Comparison of ENCODE assay signal across 1 cellular context in genomic region chr10:70352401-70353097, GRCh38.
TF ChIP-seq lines count a peak whose summit lies in the region.

No MANE protein-coding gene starts in this region.

TF ChIP-seq in HepG2, 621 proteins besides CTCF, POLR2A, EP300 and RAD21 (continued from another document and continues in another):
- TF ChIP-seq, protein P1, sequence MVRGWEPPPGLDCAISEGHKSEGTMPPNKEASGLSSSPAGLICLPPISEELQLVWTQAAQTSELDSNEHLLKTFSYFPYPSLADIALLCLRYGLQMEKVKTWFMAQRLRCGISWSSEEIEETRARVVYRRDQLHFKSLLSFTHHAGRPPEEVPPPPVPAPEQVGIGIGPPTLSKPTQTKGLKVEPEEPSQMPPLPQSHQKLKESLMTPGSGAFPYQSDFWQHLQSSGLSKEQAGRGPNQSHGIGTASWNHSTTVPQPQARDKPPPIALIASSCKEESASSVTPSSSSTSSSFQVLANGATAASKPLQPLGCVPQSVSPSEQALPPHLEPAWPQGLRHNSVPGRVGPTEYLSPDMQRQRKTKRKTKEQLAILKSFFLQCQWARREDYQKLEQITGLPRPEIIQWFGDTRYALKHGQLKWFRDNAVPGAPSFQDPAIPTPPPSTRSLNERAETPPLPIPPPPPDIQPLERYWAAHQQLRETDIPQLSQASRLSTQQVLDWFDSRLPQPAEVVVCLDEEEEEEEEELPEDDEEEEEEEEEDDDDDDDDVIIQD (CRISPR knock-in tag; IDR thresholded peaks at IDR 0.05; ENCODE audit: low read depth): peak; percentile 41; the same call in 1 of the 2 replicates
- TF ChIP-seq ZNF232 (CRISPR knock-in tag; IDR thresholded peaks at IDR 0.05; ENCODE audit: borderline replicate concordance) (peak; percentile 48; the same call in 1 of the 2 replicates), PCBP2 (optimal IDR thresholded peaks at IDR 0.05; ENCODE audit: low read depth, low read length, poor library complexity, severe bottlenecking) (no peak), NCOA1 (CRISPR knock-in tag; IDR thresholded peaks at IDR 0.05) (no peak), RBM39 (IDR thresholded peaks at IDR 0.05; ENCODE audit: low read depth, low read length, poor library complexity, severe bottlenecking) (no peak), TEAD2 (CRISPR knock-in tag; IDR thresholded peaks at IDR 0.05) (no peak), MYNN (CRISPR knock-in tag; IDR thresholded peaks at IDR 0.05; ENCODE audit: low read depth) (no peak), KDM1A (CRISPR knock-in tag; IDR thresholded peaks at IDR 0.05) (no peak), SRY (CRISPR knock-in tag; IDR thresholded peaks at IDR 0.05) (0 out of 2 replicates have a peak, but pooled peaks have one; percentile 24), PRDM4 (CRISPR knock-in tag; IDR thresholded peaks at IDR 0.05; ENCODE audit: borderline replicate concordance) (no peak), GATAD1 (CRISPR knock-in tag; IDR thresholded peaks at IDR 0.05) (peak; percentile 40), ZNF850 (CRISPR knock-in tag; conservative IDR thresholded peaks at IDR 0.05) (no peak), NPAS2 (CRISPR knock-in tag; IDR thresholded peaks at IDR 0.05; ENCODE audit: borderline replicate concordance) (no peak), DBP (CRISPR knock-in tag; IDR thresholded peaks at IDR 0.05; ENCODE audit: not compliant biosample characterization) (no peak), ZNF331 (CRISPR knock-in tag; IDR thresholded peaks at IDR 0.05) (peak; percentile 69; the same call in 1 of the 2 replicates), POLR2AphosphoS5 (IDR thresholded peaks at IDR 0.05; ENCODE audit: low read depth, low read length) (peak; percentile 36; the same call in 1 of the 2 replicates), ZNF619 (CRISPR knock-in tag; IDR thresholded peaks at IDR 0.05) (no peak), ADNP (CRISPR knock-in tag; IDR thresholded peaks at IDR 0.05) (no peak), ZFYVE20 (CRISPR knock-in tag; IDR thresholded peaks at IDR 0.05; ENCODE audit: borderline replicate concordance, low read depth) (no peak), FOXA1 (IDR thresholded peaks at IDR 0.05) (peak; percentile 45), FOXA1 (CRISPR knock-in tag; IDR thresholded peaks at IDR 0.05) (no peak; the same call in none of the 2 replicates), LBX2 (CRISPR knock-in tag; IDR thresholded peaks at IDR 0.05; ENCODE audit: borderline replicate concordance) (no peak), ZNF281 (CRISPR knock-in tag; IDR thresholded peaks at IDR 0.05; ENCODE audit: borderline replicate concordance) (peak; percentile 84), ZNF44 (CRISPR knock-in tag; IDR thresholded peaks at IDR 0.05) (no peak), FUBP1 (CRISPR knock-in tag; IDR thresholded peaks at IDR 0.05; ENCODE audit: borderline replicate concordance) (no peak), ISL2 (CRISPR knock-in tag; IDR thresholded peaks at IDR 0.05) (peak; percentile 83), HCFC1 (IDR thresholded peaks at IDR 0.05; ENCODE audit: low read depth, low read length) (no peak), KLF6 (CRISPR knock-in tag; IDR thresholded peaks at IDR 0.05) (no peak; the same call in 1 of the 2 replicates), CBFB (CRISPR knock-in tag; IDR thresholded peaks at IDR 0.05) (0 out of 2 replicates have a peak, but pooled peaks have one; percentile 35), HNF4A (CRISPR knock-in tag; IDR thresholded peaks at IDR 0.05) (peak; percentile 96), ARNT (IDR thresholded peaks at IDR 0.05) (no peak), SMAD1 (CRISPR knock-in tag; IDR thresholded peaks at IDR 0.05; ENCODE audit: borderline replicate concordance, low read depth) (no peak), GABPB1 (CRISPR knock-in tag; IDR thresholded peaks at IDR 0.05) (peak; percentile 22; the same call in 1 of the 2 replicates), KLF11 (CRISPR knock-in tag; IDR thresholded peaks at IDR 0.05) (0 out of 2 replicates have a peak, but pooled peaks have one; percentile 20), ZNF788 (CRISPR knock-in tag; IDR thresholded peaks at IDR 0.05; ENCODE audit: borderline replicate concordance) (peak; percentile 22; the same call in 1 of the 2 replicates), JUNB (CRISPR knock-in tag; IDR thresholded peaks at IDR 0.05; ENCODE audit: borderline replicate concordance) (no peak), GTF2F1 (IDR thresholded peaks at IDR 0.05; ENCODE audit: low read length) (no peak), ZFP37 (CRISPR knock-in tag; IDR thresholded peaks at IDR 0.05; ENCODE audit: borderline replicate concordance) (0 out of 2 replicates have a peak, but pooled peaks have one; percentile 24), ZMAT3 (CRISPR knock-in tag; conservative IDR thresholded peaks at IDR 0.05) (peak; percentile 55; the same call in 1 of the 2 replicates), ZNF720 (CRISPR knock-in tag; IDR thresholded peaks at IDR 0.05) (no peak), GFI1 (CRISPR knock-in tag; IDR thresholded peaks at IDR 0.05; ENCODE audit: borderline replicate concordance) (peak; percentile 36; the same call in 1 of the 2 replicates), CCAR2 (optimal IDR thresholded peaks at IDR 0.05; ENCODE audit: low read depth, low read length) (no peak), ZNF501 (CRISPR knock-in tag; IDR thresholded peaks at IDR 0.05) (no peak), ZNF614 (CRISPR knock-in tag; IDR thresholded peaks at IDR 0.05; ENCODE audit: borderline replicate concordance) (no peak), ELF3 (CRISPR knock-in tag; IDR thresholded peaks at IDR 0.05) (peak; percentile 59; the same call in 1 of the 2 replicates)
- TF ChIP-seq, protein P2, sequence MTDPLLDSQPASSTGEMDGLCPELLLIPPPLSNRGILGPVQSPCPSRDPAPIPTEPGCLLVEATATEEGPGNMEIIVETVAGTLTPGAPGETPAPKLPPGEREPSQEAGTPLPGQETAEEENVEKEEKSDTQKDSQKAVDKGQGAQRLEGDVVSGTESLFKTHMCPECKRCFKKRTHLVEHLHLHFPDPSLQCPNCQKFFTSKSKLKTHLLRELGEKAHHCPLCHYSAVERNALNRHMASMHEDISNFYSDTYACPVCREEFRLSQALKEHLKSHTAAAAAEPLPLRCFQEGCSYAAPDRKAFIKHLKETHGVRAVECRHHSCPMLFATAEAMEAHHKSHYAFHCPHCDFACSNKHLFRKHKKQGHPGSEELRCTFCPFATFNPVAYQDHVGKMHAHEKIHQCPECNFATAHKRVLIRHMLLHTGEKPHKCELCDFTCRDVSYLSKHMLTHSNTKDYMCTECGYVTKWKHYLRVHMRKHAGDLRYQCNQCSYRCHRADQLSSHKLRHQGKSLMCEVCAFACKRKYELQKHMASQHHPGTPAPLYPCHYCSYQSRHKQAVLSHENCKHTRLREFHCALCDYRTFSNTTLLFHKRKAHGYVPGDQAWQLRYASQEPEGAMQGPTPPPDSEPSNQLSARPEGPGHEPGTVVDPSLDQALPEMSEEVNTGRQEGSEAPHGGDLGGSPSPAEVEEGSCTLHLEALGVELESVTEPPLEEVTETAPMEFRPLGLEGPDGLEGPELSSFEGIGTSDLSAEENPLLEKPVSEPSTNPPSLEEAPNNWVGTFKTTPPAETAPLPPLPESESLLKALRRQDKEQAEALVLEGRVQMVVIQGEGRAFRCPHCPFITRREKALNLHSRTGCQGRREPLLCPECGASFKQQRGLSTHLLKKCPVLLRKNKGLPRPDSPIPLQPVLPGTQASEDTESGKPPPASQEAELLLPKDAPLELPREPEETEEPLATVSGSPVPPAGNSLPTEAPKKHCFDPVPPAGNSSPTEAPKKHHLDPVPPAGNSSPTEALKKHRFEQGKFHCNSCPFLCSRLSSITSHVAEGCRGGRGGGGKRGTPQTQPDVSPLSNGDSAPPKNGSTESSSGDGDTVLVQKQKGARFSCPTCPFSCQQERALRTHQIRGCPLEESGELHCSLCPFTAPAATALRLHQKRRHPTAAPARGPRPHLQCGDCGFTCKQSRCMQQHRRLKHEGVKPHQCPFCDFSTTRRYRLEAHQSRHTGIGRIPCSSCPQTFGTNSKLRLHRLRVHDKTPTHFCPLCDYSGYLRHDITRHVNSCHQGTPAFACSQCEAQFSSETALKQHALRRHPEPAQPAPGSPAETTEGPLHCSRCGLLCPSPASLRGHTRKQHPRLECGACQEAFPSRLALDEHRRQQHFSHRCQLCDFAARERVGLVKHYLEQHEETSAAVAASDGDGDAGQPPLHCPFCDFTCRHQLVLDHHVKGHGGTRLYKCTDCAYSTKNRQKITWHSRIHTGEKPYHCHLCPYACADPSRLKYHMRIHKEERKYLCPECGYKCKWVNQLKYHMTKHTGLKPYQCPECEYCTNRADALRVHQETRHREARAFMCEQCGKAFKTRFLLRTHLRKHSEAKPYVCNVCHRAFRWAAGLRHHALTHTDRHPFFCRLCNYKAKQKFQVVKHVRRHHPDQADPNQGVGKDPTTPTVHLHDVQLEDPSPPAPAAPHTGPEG (CRISPR knock-in tag; IDR thresholded peaks at IDR 0.05): peak; percentile 31; the same call in 1 of the 2 replicates
- TF ChIP-seq, protein P3, sequence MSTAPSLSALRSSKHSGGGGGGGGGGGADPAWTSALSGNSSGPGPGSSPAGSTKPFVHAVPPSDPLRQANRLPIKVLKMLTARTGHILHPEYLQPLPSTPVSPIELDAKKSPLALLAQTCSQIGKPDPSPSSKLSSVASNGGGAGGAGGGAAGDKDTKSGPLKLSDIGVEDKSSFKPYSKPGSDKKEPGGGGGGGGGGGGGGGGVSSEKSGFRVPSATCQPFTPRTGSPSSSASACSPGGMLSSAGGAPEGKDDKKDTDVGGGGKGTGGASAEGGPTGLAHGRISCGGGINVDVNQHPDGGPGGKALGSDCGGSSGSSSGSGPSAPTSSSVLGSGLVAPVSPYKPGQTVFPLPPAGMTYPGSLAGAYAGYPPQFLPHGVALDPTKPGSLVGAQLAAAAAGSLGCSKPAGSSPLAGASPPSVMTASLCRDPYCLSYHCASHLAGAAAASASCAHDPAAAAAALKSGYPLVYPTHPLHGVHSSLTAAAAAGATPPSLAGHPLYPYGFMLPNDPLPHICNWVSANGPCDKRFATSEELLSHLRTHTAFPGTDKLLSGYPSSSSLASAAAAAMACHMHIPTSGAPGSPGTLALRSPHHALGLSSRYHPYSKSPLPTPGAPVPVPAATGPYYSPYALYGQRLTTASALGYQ (CRISPR knock-in tag; IDR thresholded peaks at IDR 0.05): peak; percentile 58; the same call in 1 of the 2 replicates
